16 cellular contexts compared by ENCODE assay signal in the genomic region with DNA sequence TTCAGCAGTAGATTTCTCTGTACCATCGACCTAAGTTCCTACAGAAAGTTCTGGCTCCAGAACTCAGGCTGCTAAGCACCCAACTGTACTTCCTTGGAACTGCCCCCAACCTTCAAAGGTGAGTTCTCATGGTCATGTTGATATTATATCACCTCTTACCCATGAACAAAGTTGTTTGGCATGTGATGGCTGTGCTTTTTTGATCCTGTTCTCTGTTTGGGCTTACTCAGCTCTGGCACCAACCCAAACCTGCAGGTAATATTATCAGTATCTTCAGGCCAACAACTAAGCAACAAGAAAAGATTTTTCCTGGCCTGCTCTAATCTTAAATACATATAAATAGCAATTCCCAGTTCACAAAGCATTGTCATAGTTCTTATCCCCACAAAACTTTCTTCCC.
DNase-seq lines count a peak whose midpoint lies in the region; ATAC-seq, FAIRE-seq and TF ChIP-seq lines count a peak whose summit lies in the region.
"Had no signal": no experiment of that assay in that cellular context is flagged by ENCODE, and none has a peak within 500 bp of the region (broad histone marks: within the 10 kb centered on the region; RNA-seq: fewer than 3 reads in every experiment).

No MANE protein-coding gene starts in this region.

- ATAC-seq in body of pancreas, result peak; percentile 68
- ATAC-seq in pancreas, result peak; percentile 71 to 89 (median 80)
- ATAC-seq in GM18511 (IDR thresholded peaks at IDR 0.05; ENCODE audit: unreplicated experiment), result no peak
- ATAC-seq in HG03439 (IDR thresholded peaks at IDR 0.05; ENCODE audit: unreplicated experiment), result no peak
- ATAC-seq: CD8-positive, alpha-beta T cell; HepG2 had no signal

- no peak for FAIRE-seq in pancreas (lab: Jason Lieb, UNC)
- FAIRE-seq: H54, HepG2 had no signal

- WGBS in HUES64, result 75% methylated on average over 1 of the region's 1 CpG
- 40 to 50% methylated on average over 1 of the region's 1 CpG for WGBS in body of pancreas, 2 donors
- WGBS in pancreas, 2 donors, result 31 to 37% methylated on average over 1 of the region's 1 CpG

- no peaks in the 10 kb centered on the region for H3K36me3 ChIP-seq in HUES64 (ENCODE audit: insufficient read depth, low read length)
- no peaks in the 10 kb centered on the region for H3K36me3 ChIP-seq in body of pancreas (replicated peaks in 1 of 2; ENCODE audit: insufficient read depth in 1 of 2, low read depth in 2 of 2)
- no peaks in the 10 kb centered on the region for H3K36me3 ChIP-seq in pancreas
- H3K36me3 ChIP-seq: BLaER1 treated with 17β-estradiol and CSF1 and Interleukin-3, amounts not matched to agents 10 nM and 100 nM had no signal

- no peak overlapping the region for H3K9ac ChIP-seq in HUES64 (ENCODE audit: low read depth, low read length)
- H3K9ac ChIP-seq: BLaER1 treated with 17β-estradiol and CSF1 and Interleukin-3, amounts not matched to agents 10 nM and 100 nM had no signal

- no peak for TF ChIP-seq POLR2A in body of pancreas (IDR thresholded peaks at IDR 0.05)

- H3K27me3 ChIP-seq in HUES64 (ENCODE audit: insufficient read depth, low read length) (no peaks in the 10 kb centered on the region), body of pancreas (no peaks in the 10 kb centered on the region), pancreas (no peaks in the 10 kb centered on the region)
- H3K27me3 ChIP-seq: BLaER1 treated with 17β-estradiol and CSF1 and Interleukin-3, amounts not matched to agents 10 nM and 100 nM had no signal

- H3K9me3 ChIP-seq in HUES64 (ENCODE audit: insufficient read depth, low read depth, low read length) (no peaks in the 10 kb centered on the region), body of pancreas (no peaks in the 10 kb centered on the region), pancreas (no peaks in the 10 kb centered on the region)
- H3K9me3 ChIP-seq: BLaER1 treated with 17β-estradiol and CSF1 and Interleukin-3, amounts not matched to agents 10 nM and 100 nM had no signal

- H3K4me3 ChIP-seq in HUES64 (ENCODE audit: low read length) (no peak overlapping the region), body of pancreas (no peak overlapping the region), epithelial cell of esophagus (ENCODE audit: low read length) (no peak overlapping the region), pancreas (no peak overlapping the region)
- H3K4me3 ChIP-seq: BLaER1 treated with 17β-estradiol and CSF1 and Interleukin-3, amounts not matched to agents 10 nM and 100 nM had no signal

- H3K4me1 ChIP-seq in HUES64 (ENCODE audit: insufficient read depth, low read length), result peaks cover 5% of the 10 kb centered on the region; the same call in 1 of the 2 replicates
- peaks cover 11% of the 10 kb centered on the region for H3K4me1 ChIP-seq in body of pancreas
- H3K4me1 ChIP-seq in pancreas, result peaks cover 0 to 7% (median 6%) of the 10 kb centered on the region in 3 donors

- H3K27ac ChIP-seq in HUES64 (ENCODE audit: low read depth, low read length) (peak overlapping the region; percentile 12; the same call in 1 of the 2 replicates), body of pancreas (no peak overlapping the region), pancreas (no peak overlapping the region)
- H3K27ac ChIP-seq: BLaER1 treated with 17β-estradiol and CSF1 and Interleukin-3, amounts not matched to agents 10 nM and 100 nM; HL-60 had no signal

- TF ChIP-seq CTCF in body of pancreas (IDR thresholded peaks at IDR 0.05) (no peak), epithelial cell of esophagus (IDR thresholded peaks at IDR 0.05; ENCODE audit: insufficient read depth, low read depth, low read length, missing control alignments) (no peak), pancreas (IDR thresholded peaks at IDR 0.05) (no peak)

- DNase-seq in body of pancreas (peak; percentile 47 to 67 (median 57)), epithelial cell of esophagus (ENCODE audit: low read depth) (peak; percentile 70), pancreas (peak in 3 of 6 donors; percentile 22 to 52 (median 22)), activated gamma-delta T cell (lab: John Stamatoyannopoulos, UW) (no peak)
- DNase-seq: Calu3; CD8-positive, alpha-beta T cell; DMS79 treated with DMSO at 0.1 percent for 48 hours; GF-D8; HCEC 1CT had no signal

- intact Hi-C loops in body of pancreas (cut with DNase I) (no loop called here), pancreas (cut with DNase I) (no loop called here)

Comparison
In these comparisons a context has a peak if more than half of its experiments do, and no peak if none do; other contexts are left out.
1. ATAC-seq: peak in body of pancreas (single experiment) and pancreas (4 of 4); none in GM18511 (single experiment) and HG03439 (single experiment).